ENCODE assay signal across 8 cellular contexts in genomic region chr5:180801596-180802324, GRCh38. TPM values are rescaled to one million over a fixed set of nuclear protein-coding genes. Genes with fewer than 3 reads are reported as not detected.
DNase-seq lines count a peak whose midpoint lies in the region; ATAC-seq and TF ChIP-seq lines count a peak whose summit lies in the region.

No MANE protein-coding gene starts in this region.

- H3K36me3 Mint-ChIP-seq in CD4-positive, alpha-beta T cell (ENCODE audit: low read depth), result peaks cover 64% of the 10 kb centered on the region

- H3K27me3 ChIP-seq in CD4-positive, alpha-beta T cell (ENCODE audit: control insufficient read depth, insufficient read depth, low read length), result no peaks in the 10 kb centered on the region
- no peaks in the 10 kb centered on the region for H3K27me3 ChIP-seq in neuron (ENCODE audit: insufficient read depth, low read length)

- H3K36me3 ChIP-seq in neuron (ENCODE audit: insufficient read depth, low read length), result peaks cover 13% of the 10 kb centered on the region

- no peak for TF ChIP-seq CTCF in CD4-positive, alpha-beta T cell (IDR thresholded peaks at IDR 0.05)
- TF ChIP-seq CTCF in epithelial cell of proximal tubule (conservative IDR thresholded peaks at IDR 0.05; ENCODE audit: low read depth, low read length), result no peak

- H2AFZ ChIP-seq in neuron (ENCODE audit: low read depth, low read length), result no peak overlapping the region

- POLR2A ChIA-PET in CD4-positive, alpha-beta T cell (lab: Charles Lee), result interaction anchor here (1.2 to 19.8 kb wide), 9 partner anchors 7 to 67 kb away, joined by 3 to 612 read pairs (median 5); partner anchors contain the start of gene ZFP62

- peak overlapping the region; percentile 92 for H3K4me3 Mint-ChIP-seq in CD4-positive, alpha-beta T cell

- peaks cover 87% of the 10 kb centered on the region for H3K4me1 Mint-ChIP-seq in CD4-positive, alpha-beta T cell (ENCODE audit: low read depth)

- H3K27ac Mint-ChIP-seq in CD4-positive, alpha-beta T cell, result peak overlapping the region; percentile 75

- no peak for DNase-seq in CD4-positive, alpha-beta T cell
- DNase-seq in epithelial cell of proximal tubule (ENCODE audit: low read depth) (no peak), NCI-H1436 (lab: John Stamatoyannopoulos, UW) (no peak), NCI-H2081 (lab: John Stamatoyannopoulos, UW) (no peak)
- no peak for DNase-seq in activated CD4-positive, alpha-beta T cell treated with anti-CD3 and anti-CD28 coated beads, Interleukin-2, amount 50 U/mL, for 1 hour
- no peak for DNase-seq in effector CD8-positive, alpha-beta T cell (lab: John Stamatoyannopoulos, UW)

- ATAC-seq in CD4-positive, alpha-beta T cell (ENCODE audit: poor library complexity), result peak; percentile 6

- peak overlapping the region; percentile 91 for H3K4me3 ChIP-seq in epithelial cell of proximal tubule (ENCODE audit: low read depth, low read length)
- H3K4me3 ChIP-seq in neuron (ENCODE audit: low read length), result peak overlapping the region; percentile 91

- H3K9me3 ChIP-seq in CD4-positive, alpha-beta T cell (ENCODE audit: control insufficient read depth, low read length), result no peaks in the 10 kb centered on the region
- H3K9me3 ChIP-seq in neuron (ENCODE audit: low read length), result no peaks in the 10 kb centered on the region

- H3K9me3 Mint-ChIP-seq in CD4-positive, alpha-beta T cell, result no peaks in the 10 kb centered on the region

- H3K27me3 Mint-ChIP-seq in CD4-positive, alpha-beta T cell, result no peaks in the 10 kb centered on the region

- CTCF ChIA-PET in CD4-positive, alpha-beta T cell (lab: Charles Lee), result interaction anchor here (0.8 to 2.9 kb wide), 5 partner anchors 17 to 64 kb away, joined by 3 to 10 read pairs (median 4); no protein-coding TSS in a partner anchor

- peaks cover 20% of the 10 kb centered on the region for H3K4me1 ChIP-seq in neuron (ENCODE audit: insufficient read depth, low read length)

- H3K27ac ChIP-seq in CD4-positive, alpha-beta T cell (ENCODE audit: low read depth, low read length), result peak overlapping the region; percentile 36

- intact Hi-C loops in CD4-positive, alpha-beta T cell (cut with DNase I, micrococcal nuclease), result loop anchor here (2.0 to 10.0 kb wide), 7 partner anchors 15 to 443 kb away; partner anchors contain the start of genes ZFP62 (in 2 of the 2), CNOT6 (in 1 of the 2) and RACK1 (in 1 of the 2)

TF ChIP-seq in PFSK-1, 5 proteins besides CTCF, POLR2A, EP300 and RAD21:
- TF ChIP-seq, protein P1, sequence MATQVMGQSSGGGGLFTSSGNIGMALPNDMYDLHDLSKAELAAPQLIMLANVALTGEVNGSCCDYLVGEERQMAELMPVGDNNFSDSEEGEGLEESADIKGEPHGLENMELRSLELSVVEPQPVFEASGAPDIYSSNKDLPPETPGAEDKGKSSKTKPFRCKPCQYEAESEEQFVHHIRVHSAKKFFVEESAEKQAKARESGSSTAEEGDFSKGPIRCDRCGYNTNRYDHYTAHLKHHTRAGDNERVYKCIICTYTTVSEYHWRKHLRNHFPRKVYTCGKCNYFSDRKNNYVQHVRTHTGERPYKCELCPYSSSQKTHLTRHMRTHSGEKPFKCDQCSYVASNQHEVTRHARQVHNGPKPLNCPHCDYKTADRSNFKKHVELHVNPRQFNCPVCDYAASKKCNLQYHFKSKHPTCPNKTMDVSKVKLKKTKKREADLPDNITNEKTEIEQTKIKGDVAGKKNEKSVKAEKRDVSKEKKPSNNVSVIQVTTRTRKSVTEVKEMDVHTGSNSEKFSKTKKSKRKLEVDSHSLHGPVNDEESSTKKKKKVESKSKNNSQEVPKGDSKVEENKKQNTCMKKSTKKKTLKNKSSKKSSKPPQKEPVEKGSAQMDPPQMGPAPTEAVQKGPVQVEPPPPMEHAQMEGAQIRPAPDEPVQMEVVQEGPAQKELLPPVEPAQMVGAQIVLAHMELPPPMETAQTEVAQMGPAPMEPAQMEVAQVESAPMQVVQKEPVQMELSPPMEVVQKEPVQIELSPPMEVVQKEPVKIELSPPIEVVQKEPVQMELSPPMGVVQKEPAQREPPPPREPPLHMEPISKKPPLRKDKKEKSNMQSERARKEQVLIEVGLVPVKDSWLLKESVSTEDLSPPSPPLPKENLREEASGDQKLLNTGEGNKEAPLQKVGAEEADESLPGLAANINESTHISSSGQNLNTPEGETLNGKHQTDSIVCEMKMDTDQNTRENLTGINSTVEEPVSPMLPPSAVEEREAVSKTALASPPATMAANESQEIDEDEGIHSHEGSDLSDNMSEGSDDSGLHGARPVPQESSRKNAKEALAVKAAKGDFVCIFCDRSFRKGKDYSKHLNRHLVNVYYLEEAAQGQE (IDR thresholded peaks at IDR 0.05; ENCODE audit: insufficient read depth in 1 of 2, low read depth in 2 of 2, low read length in 2 of 2), result no peak
- TF ChIP-seq TAF1 (IDR thresholded peaks at IDR 0.05; ENCODE audit: borderline replicate concordance, insufficient read depth, low read length), result peak; percentile 3; the same call in 1 of the 2 replicates
TF ChIP-seq in PFSK-1: peak in this region for 1.

RNA-seq across cellular contexts. Expression of gene MGAT1, which starts 0.8 kb away (rescaled TPM):
- total RNA-seq in CD4-positive, alpha-beta T cell, result 10 to 100 TPM; 49.0 to 60.2 TPM
- polyA plus RNA-seq in PFSK-1 (2012; ENCODE audit: insufficient read length, low read depth), result 90.4 TPM
- 71.7 and 79.6 TPM in 2 replicates for total RNA-seq in epithelial cell of proximal tubule

RNA-seq across cellular contexts. Expression of gene ZFP62, which starts 59.3 kb away (rescaled TPM):
- total RNA-seq in CD4-positive, alpha-beta T cell, result 10 to 100 TPM; 22.6 to 24.9 TPM
- 7.5 TPM for polyA plus RNA-seq in PFSK-1 (2012; ENCODE audit: insufficient read length, low read depth)
- total RNA-seq in epithelial cell of proximal tubule, result 10.4 and 12.4 TPM in 2 replicates
